1 cellular context compared by ENCODE assay signal in the genomic region with DNA sequence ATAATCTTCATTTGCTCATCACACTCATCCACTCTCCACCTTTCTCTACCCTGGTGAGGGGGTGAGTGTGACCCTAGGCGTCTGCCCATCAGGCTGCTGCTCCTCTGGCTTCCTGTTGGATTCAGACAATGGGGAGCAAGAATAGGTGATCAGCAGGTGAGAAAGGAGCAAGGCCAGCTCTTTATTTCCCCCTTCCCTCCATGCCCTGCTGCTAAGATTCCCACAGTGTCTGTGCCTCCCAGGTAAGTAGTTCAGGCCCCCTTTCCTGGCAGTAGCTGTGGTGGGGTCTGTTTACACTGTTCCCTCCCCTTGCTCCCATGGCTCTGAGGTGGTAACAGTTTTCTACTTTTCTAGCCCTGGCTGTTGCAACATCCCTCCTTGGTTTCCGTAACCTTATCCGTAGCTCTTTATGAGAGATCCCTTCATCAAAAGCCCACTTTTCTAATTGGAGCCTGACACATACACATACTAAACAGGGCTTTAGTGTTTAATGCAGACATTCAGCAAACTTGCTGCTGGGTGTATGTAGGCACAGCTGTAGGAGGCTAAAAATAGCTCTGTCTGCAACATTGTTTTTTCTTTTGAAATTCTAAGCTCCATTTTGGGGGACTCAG.
TF ChIP-seq lines count a peak whose summit lies in the region.

No MANE protein-coding gene starts in this region.

TF ChIP-seq in GM23338, 12 proteins besides CTCF, POLR2A, EP300 and RAD21 (continued from another document):
- TF ChIP-seq ETS1 (IDR thresholded peaks at IDR 0.05), result no peak
- no peak for TF ChIP-seq NANOG (IDR thresholded peaks at IDR 0.05; ENCODE audit: borderline replicate concordance)
- TF ChIP-seq POLR2AphosphoS5 (IDR thresholded peaks at IDR 0.05; ENCODE audit: low read depth), result no peak
- no peak for TF ChIP-seq CREB1 (CRISPR knock-in tag; IDR thresholded peaks at IDR 0.05; ENCODE audit: low read depth)
- TF ChIP-seq STAT1 (IDR thresholded peaks at IDR 0.05; ENCODE audit: unreplicated experiment), result no peak
